Comparison of ENCODE assay signal across 1 cellular context in the genomic region with DNA sequence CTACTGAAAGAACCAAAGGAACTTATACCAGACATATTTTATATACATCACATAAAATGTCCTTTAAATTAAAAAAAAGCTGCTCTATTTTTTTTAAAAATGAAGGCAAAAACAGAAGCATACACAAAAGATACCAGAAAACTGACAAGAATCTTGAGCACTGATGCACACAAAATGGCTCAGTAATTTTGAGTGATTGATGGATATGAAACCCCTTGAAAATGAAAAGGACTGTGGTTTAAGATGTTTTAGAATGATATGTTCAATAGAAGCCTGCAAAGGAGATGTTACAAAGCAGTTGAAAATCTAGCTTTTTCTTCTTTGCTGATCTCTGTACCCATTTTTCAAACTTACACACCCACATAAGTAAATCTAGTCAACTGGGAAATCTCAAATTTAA.
TF ChIP-seq lines count a peak whose summit lies in the region.

No MANE protein-coding gene starts in this region.

TF ChIP-seq in SK-N-SH, 30 proteins besides CTCF, POLR2A, EP300 and RAD21 (continued from another document):
- TF ChIP-seq, protein P1, sequence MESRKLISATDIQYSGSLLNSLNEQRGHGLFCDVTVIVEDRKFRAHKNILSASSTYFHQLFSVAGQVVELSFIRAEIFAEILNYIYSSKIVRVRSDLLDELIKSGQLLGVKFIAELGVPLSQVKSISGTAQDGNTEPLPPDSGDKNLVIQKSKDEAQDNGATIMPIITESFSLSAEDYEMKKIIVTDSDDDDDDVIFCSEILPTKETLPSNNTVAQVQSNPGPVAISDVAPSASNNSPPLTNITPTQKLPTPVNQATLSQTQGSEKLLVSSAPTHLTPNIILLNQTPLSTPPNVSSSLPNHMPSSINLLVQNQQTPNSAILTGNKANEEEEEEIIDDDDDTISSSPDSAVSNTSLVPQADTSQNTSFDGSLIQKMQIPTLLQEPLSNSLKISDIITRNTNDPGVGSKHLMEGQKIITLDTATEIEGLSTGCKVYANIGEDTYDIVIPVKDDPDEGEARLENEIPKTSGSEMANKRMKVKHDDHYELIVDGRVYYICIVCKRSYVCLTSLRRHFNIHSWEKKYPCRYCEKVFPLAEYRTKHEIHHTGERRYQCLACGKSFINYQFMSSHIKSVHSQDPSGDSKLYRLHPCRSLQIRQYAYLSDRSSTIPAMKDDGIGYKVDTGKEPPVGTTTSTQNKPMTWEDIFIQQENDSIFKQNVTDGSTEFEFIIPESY (IDR thresholded peaks at IDR 0.05; ENCODE audit: borderline replicate concordance, low read depth), result no peak
- TF ChIP-seq, protein P2, sequence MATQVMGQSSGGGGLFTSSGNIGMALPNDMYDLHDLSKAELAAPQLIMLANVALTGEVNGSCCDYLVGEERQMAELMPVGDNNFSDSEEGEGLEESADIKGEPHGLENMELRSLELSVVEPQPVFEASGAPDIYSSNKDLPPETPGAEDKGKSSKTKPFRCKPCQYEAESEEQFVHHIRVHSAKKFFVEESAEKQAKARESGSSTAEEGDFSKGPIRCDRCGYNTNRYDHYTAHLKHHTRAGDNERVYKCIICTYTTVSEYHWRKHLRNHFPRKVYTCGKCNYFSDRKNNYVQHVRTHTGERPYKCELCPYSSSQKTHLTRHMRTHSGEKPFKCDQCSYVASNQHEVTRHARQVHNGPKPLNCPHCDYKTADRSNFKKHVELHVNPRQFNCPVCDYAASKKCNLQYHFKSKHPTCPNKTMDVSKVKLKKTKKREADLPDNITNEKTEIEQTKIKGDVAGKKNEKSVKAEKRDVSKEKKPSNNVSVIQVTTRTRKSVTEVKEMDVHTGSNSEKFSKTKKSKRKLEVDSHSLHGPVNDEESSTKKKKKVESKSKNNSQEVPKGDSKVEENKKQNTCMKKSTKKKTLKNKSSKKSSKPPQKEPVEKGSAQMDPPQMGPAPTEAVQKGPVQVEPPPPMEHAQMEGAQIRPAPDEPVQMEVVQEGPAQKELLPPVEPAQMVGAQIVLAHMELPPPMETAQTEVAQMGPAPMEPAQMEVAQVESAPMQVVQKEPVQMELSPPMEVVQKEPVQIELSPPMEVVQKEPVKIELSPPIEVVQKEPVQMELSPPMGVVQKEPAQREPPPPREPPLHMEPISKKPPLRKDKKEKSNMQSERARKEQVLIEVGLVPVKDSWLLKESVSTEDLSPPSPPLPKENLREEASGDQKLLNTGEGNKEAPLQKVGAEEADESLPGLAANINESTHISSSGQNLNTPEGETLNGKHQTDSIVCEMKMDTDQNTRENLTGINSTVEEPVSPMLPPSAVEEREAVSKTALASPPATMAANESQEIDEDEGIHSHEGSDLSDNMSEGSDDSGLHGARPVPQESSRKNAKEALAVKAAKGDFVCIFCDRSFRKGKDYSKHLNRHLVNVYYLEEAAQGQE (IDR thresholded peaks at IDR 0.05; ENCODE audit: low read depth, low read length), result no peak
- TF ChIP-seq, protein P3, sequence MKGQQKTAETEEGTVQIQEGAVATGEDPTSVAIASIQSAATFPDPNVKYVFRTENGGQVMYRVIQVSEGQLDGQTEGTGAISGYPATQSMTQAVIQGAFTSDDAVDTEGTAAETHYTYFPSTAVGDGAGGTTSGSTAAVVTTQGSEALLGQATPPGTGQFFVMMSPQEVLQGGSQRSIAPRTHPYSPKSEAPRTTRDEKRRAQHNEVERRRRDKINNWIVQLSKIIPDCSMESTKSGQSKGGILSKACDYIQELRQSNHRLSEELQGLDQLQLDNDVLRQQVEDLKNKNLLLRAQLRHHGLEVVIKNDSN (IDR thresholded peaks at IDR 0.05; ENCODE audit: borderline replicate concordance, low read depth), result no peak
